13 cellular contexts compared by ENCODE assay signal in genomic region chr7:37709631-37710509, GRCh38. TPM values are rescaled to one million over a fixed set of nuclear protein-coding genes. Genes with fewer than 3 reads are reported as not detected.
DNase-seq lines count a peak whose midpoint lies in the region; ATAC-seq and TF ChIP-seq lines count a peak whose summit lies in the region.
"Had no signal": no experiment of that assay in that cellular context is flagged by ENCODE, and none has a peak within 500 bp of the region (broad histone marks: within the 10 kb centered on the region; RNA-seq: fewer than 3 reads in every experiment).

No MANE protein-coding gene starts in this region.

- no peaks in the 10 kb centered on the region for H3K79me2 ChIP-seq in H9 (ENCODE audit: insufficient read depth, low read length)

- H3K9me3 Mint-ChIP-seq in H9 = no peaks in the 10 kb centered on the region
- H3K9me3 Mint-ChIP-seq: activated T-helper 1 cell treated with anti-CD3 and anti-CD28 coated beads, Interleukin-12 subunit alpha, Interleukin-12 subunit beta, Interleukin-2, Interleukin-4 antibody, amounts not matched to agents 30 ng/mL and 10 ng/mL and 1 ng/mL, durations not matched to agents 14 hours and 24 hours and 36 hours had no signal

- ATAC-seq in GM18517 (IDR thresholded peaks at IDR 0.05; ENCODE audit: unreplicated experiment) = peak; percentile 98
- ATAC-seq in GM19463 (IDR thresholded peaks at IDR 0.05; ENCODE audit: unreplicated experiment) = peak; percentile 99
- peak; percentile 97 for ATAC-seq in HG02884 (IDR thresholded peaks at IDR 0.05; ENCODE audit: unreplicated experiment)
- peak; percentile 95 for ATAC-seq in HG03521 (IDR thresholded peaks at IDR 0.05; ENCODE audit: unreplicated experiment)

- no peak overlapping the region for H3K4me3 ChIP-seq in HAP-1
- H3K4me3 ChIP-seq: cardiac muscle cell had no signal

- H4K91ac ChIP-seq in H9 (ENCODE audit: insufficient read length, low read depth, low read length) = no peak overlapping the region

- no peaks in the 10 kb centered on the region for H3K27me3 ChIP-seq in H9 (ENCODE audit: insufficient read depth, low read length)
- no peaks in the 10 kb centered on the region for H3K27me3 ChIP-seq in HAP-1 (ENCODE audit: low read depth)
- H3K27me3 ChIP-seq: cardiac muscle cell had no signal

- no peak overlapping the region for H2BK12ac ChIP-seq in H9 (ENCODE audit: insufficient read length, low read depth, low read length)

- H2BK20ac ChIP-seq in H9 (ENCODE audit: low read depth, low read length, poor library complexity, severe bottlenecking) = no peak overlapping the region

- H4K20me1 ChIP-seq in H9 (ENCODE audit: control insufficient read depth, insufficient read depth, insufficient read length) = no peaks in the 10 kb centered on the region

- H2BK5ac ChIP-seq in H9 (ENCODE audit: insufficient read length, low read length) = no peak overlapping the region

- no peaks in the 10 kb centered on the region for H3K23me2 ChIP-seq in H9 (ENCODE audit: insufficient read length, low read depth, low read length, poor library complexity, severe bottlenecking)

- H3K36me3 ChIP-seq in HAP-1 (replicated peaks) = no peaks in the 10 kb centered on the region
- H3K36me3 ChIP-seq: cardiac muscle cell had no signal

- no peaks in the 10 kb centered on the region for H3K36me3 Mint-ChIP-seq in H9 (ENCODE audit: insufficient read depth in 1 of 3, low read depth in 3 of 3)
- H3K36me3 Mint-ChIP-seq: IgD-negative memory B cell had no signal

- H3K4me1 Mint-ChIP-seq in H9 = peaks cover 16 to 23% of the 10 kb centered on the region in 2 experiments
- H3K4me1 Mint-ChIP-seq: IgD-negative memory B cell had no signal

- H2AK5ac ChIP-seq in H9 (ENCODE audit: insufficient read length, low read length) = no peak overlapping the region

- H2AFZ ChIP-seq in H9 (ENCODE audit: low read length) = no peak overlapping the region

- no peak overlapping the region for H3K23ac ChIP-seq in H9 (ENCODE audit: insufficient read length, low read depth, low read length)

- DNase-seq in DMS79 treated with DMSO at 0.1 percent for 48 hours (lab: John Stamatoyannopoulos, UW) (no peak), H9 (no peak), NCI-H748 treated with DMSO at 0.1 percent for 48 hours (lab: John Stamatoyannopoulos, UW) (no peak), HAP-1 (ENCODE audit: low spot score in 2 of 2) (no peak)

- H3K4me3 Mint-ChIP-seq in H9 = no peak overlapping the region
- H3K4me3 Mint-ChIP-seq: activated T-helper 1 cell treated with anti-CD3 and anti-CD28 coated beads, Interleukin-12 subunit alpha, Interleukin-12 subunit beta, Interleukin-2, Interleukin-4 antibody, amounts not matched to agents 30 ng/mL and 10 ng/mL and 1 ng/mL, durations not matched to agents 14 hours and 24 hours and 36 hours; IgD-negative memory B cell had no signal

- no peak overlapping the region for H2BK120ac ChIP-seq in H9 (ENCODE audit: low read depth, low read length, poor library complexity, severe bottlenecking)

- no peak overlapping the region for H3K56ac ChIP-seq in H9 (ENCODE audit: insufficient read length, low read depth, low read length)

- no peak overlapping the region for H4K8ac ChIP-seq in H9 (replicated peaks; ENCODE audit: insufficient read length, low read depth, low read length)

- H3K14ac ChIP-seq in H9 (ENCODE audit: insufficient read depth, low read length) = no peak overlapping the region

- H3K18ac ChIP-seq in H9 (ENCODE audit: insufficient read length, low read depth, low read length) = no peak overlapping the region

- in situ Hi-C loops in HAP-1 (cut with MboI; ENCODE audit: low sequenced_read_pairs) = no loop called here

- H3T11ph ChIP-seq in H9 (ENCODE audit: low read length) = no peak overlapping the region

- H2BK15ac ChIP-seq in H9 (ENCODE audit: low read depth, low read length) = no peak overlapping the region

- no peak overlapping the region for H3K4me2 ChIP-seq in H9 (ENCODE audit: insufficient read depth, insufficient read length, low read length)

- H3K27me3 Mint-ChIP-seq in H9 (ENCODE audit: low read depth) = no peaks in the 10 kb centered on the region

- peaks cover 8% of the 10 kb centered on the region for H3K4me1 ChIP-seq in H9 (ENCODE audit: insufficient read depth, low read length)
- no peaks in the 10 kb centered on the region for H3K4me1 ChIP-seq in HAP-1

- no peak overlapping the region for H3K27ac Mint-ChIP-seq in H9
- H3K27ac Mint-ChIP-seq: activated T-helper 1 cell treated with anti-CD3 and anti-CD28 coated beads, Interleukin-12 subunit alpha, Interleukin-12 subunit beta, Interleukin-2, Interleukin-4 antibody, amounts not matched to agents 30 ng/mL and 10 ng/mL and 1 ng/mL, durations not matched to agents 14 hours and 24 hours and 36 hours; IgD-negative memory B cell had no signal

- H3K79me1 ChIP-seq in H9 (ENCODE audit: insufficient read depth, low read depth, low read length, poor library complexity, severe bottlenecking) = no peaks in the 10 kb centered on the region

- no peak overlapping the region for H3K27ac ChIP-seq in H9 (ENCODE audit: insufficient read length, low read depth, low read length)
- H3K27ac ChIP-seq: cardiac muscle cell had no signal

- no peaks in the 10 kb centered on the region for H3K9me3 ChIP-seq in H9 (ENCODE audit: control insufficient read depth, low read depth, low read length)
- no peaks in the 10 kb centered on the region for H3K9me3 ChIP-seq in HAP-1

- H3K4ac ChIP-seq in H9 (ENCODE audit: low read depth, low read length) = no peak overlapping the region

- H4K5ac ChIP-seq in H9 (ENCODE audit: insufficient read length, low read depth, low read length) = no peak overlapping the region

- H3K9ac ChIP-seq in H9 (ENCODE audit: extremely low read depth, insufficient read length, low read length) = no peak overlapping the region

- no CpG with 5 or more reads among the region's 5 CpGs for WGBS in H9 (ENCODE audit: extremely low coverage, insufficient read length, low lambda C conversion rate)

- TF ChIP-seq CTCF in H9 (conservative IDR thresholded peaks at IDR 0.05) = no peak

RNA-seq across cellular contexts. Expression of gene GPR141, which starts 26.3 kb away (rescaled TPM):
- 0.50 and 0.55 TPM in 2 replicates for total RNA-seq in H9 (2021)
- total RNA-seq: activated T-helper 1 cell treated with anti-CD3 and anti-CD28 coated beads, Interleukin-12 subunit alpha, Interleukin-12 subunit beta, Interleukin-2, Interleukin-4 antibody, amounts not matched to agents 30 ng/mL and 10 ng/mL and 1 ng/mL, durations not matched to agents 14 hours and 24 hours and 36 hours; myocyte; RPMI7951 had no signal
